Comparison of ENCODE assay signal across 31 cellular contexts in the genomic region with DNA sequence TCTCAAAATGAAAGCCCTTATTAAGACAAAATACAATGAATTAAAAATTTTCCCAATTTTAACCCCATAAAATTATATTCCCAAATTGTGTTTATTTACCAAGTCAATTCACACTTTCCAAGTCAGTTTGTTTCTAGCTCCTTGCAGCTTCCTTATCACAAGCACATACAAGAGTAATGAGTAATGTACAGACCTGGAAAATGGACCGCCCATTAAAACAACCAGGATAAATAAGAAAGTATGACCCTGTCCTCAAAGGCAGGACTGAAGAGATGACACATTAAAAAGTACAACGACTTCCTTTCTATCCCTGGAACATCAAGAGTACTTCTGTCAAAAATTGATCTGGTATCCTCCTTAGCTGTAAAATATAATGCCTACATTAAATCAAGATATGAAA.
"Had no signal": no experiment of that assay in that cellular context is flagged by ENCODE, and none has a peak within 500 bp of the region (broad histone marks: within the 10 kb centered on the region; RNA-seq: fewer than 3 reads in every experiment).

No MANE protein-coding gene starts in this region.

- H3K4me1 Mint-ChIP-seq: activated CD4-positive, alpha-beta T cell treated with anti-CD3 and anti-CD28 coated beads for 36 hours; activated CD8-positive, alpha-beta memory T cell treated with anti-CD3 and anti-CD28 coated beads, Interleukin-2, amount 10 ng/mL, durations not matched to agents 7 days and 5 days; stimulated activated memory B cell treated with anti-CD40 and anti-IgM and Interleukin-4, amounts not matched to agents 10 μg/mL and 1 μg/mL and 100 μg/mL, for 72 hours; stimulated activated naive CD8-positive, alpha-beta T cell treated with anti-CD3 and anti-CD28 coated beads, Interleukin-15, amount 100 ng/mL, for 72 hours had no signal

- H3K9me3 ChIP-seq: body of pancreas, esophagus squamous epithelium, heart right ventricle, left lung, psoas muscle, upper lobe of left lung, vagina had no signal

- H3K4me3 Mint-ChIP-seq: activated CD4-positive, alpha-beta T cell treated with anti-CD3 and anti-CD28 coated beads for 36 hours; activated CD8-positive, alpha-beta memory T cell treated with anti-CD3 and anti-CD28 coated beads, Interleukin-2, amount 10 ng/mL, durations not matched to agents 7 days and 5 days; activated CD8-positive, alpha-beta T cell treated with anti-CD3 and anti-CD28 coated beads, Interleukin-2, amount 10 ng/mL, durations not matched to agents 7 days and 5 days; activated T-cell treated with anti-CD3 and anti-CD28 coated beads, Interleukin-2, amount 50 U/mL, for 72 hours; endodermal cell; nephron; stimulated activated memory B cell treated with anti-CD40 and anti-IgM and Interleukin-4, amounts not matched to agents 10 μg/mL and 1 μg/mL and 100 μg/mL, for 72 hours; stimulated activated naive CD8-positive, alpha-beta T cell treated with anti-CD3 and anti-CD28 coated beads, Interleukin-15, amount 100 ng/mL, for 72 hours; T-helper 2 cell treated with Interferon-gamma antibody and Interleukin-4, amounts not matched to agents 5 μg/mL and 100 μg/mL, for 36 hours had no signal

- ATAC-seq: activated CD4-positive, alpha-beta T cell treated with anti-CD3 and anti-CD28 coated beads for 36 hours; activated CD8-positive, alpha-beta memory T cell treated with anti-CD3 and anti-CD28 coated beads, Interleukin-2, amount 10 ng/mL, durations not matched to agents 7 days and 5 days; activated CD8-positive, alpha-beta T cell treated with anti-CD3 and anti-CD28 coated beads, Interleukin-2, amount 10 ng/mL, durations not matched to agents 7 days and 5 days; activated naive CD4-positive, alpha-beta T cell treated with anti-CD3 and anti-CD28 coated beads, Interleukin-2, amount 50 U/mL, for 72 hours; activated T-cell treated with anti-CD3 and anti-CD28 coated beads, Interleukin-2, amount 50 U/mL, for 72 hours; body of pancreas; heart right ventricle; left lung; psoas muscle; stimulated activated memory B cell treated with anti-CD40 and anti-IgM and Interleukin-4, amounts not matched to agents 10 μg/mL and 1 μg/mL and 100 μg/mL, for 72 hours; stimulated activated naive CD8-positive, alpha-beta T cell treated with anti-CD3 and anti-CD28 coated beads, Interleukin-15, amount 100 ng/mL, for 72 hours had no signal

- DNase-seq: activated CD4-positive, alpha-beta T cell treated with anti-CD3 and anti-CD28 coated beads for 36 hours; activated CD4-positive, CD25-positive, alpha-beta regulatory T cell; activated CD8-positive, alpha-beta memory T cell treated with anti-CD3 and anti-CD28 coated beads, Interleukin-2, amount 10 ng/mL, durations not matched to agents 7 days and 5 days; activated CD8-positive, alpha-beta T cell treated with anti-CD3 and anti-CD28 coated beads, Interleukin-2, amount 10 ng/mL, durations not matched to agents 7 days and 5 days; activated naive CD4-positive, alpha-beta T cell; activated T-cell treated with anti-CD3 and anti-CD28 coated beads, Interleukin-2, amount 50 U/mL, for 72 hours; anterior cingulate cortex; body of pancreas; caudate nucleus; endodermal cell; esophagus squamous epithelium; foreskin melanocyte; heart right ventricle; kidney glomerular epithelial cell; left lung; psoas muscle; stimulated activated CD4-positive, alpha-beta T cell treated with anti-CD3 and anti-CD28 coated beads, Interleukin-1b, Interleukin-23, amount 100 ng/mL, for 48 hours; stimulated activated CD4-positive, alpha-beta T cell treated with anti-CD3 and anti-CD28 coated beads, Interleukin-4, amount 100 ng/mL, for 4 hours; stimulated activated CD8-positive, alpha-beta memory T cell treated with anti-CD3 and anti-CD28 coated beads, Interleukin-4, amount 100 ng/mL, for 48 hours; stimulated activated naive CD8-positive, alpha-beta T cell treated with anti-CD3 and anti-CD28 coated beads, Interleukin-15, amount 100 ng/mL, for 72 hours; substantia nigra; T-helper 1 cell; upper lobe of left lung had no signal

- H3K27ac ChIP-seq: body of pancreas, epithelial cell of prostate, esophagus squamous epithelium, heart right ventricle, left lung, psoas muscle, upper lobe of left lung, vagina had no signal

- H3K36me3 ChIP-seq: esophagus squamous epithelium, heart right ventricle, left lung, upper lobe of left lung, vagina had no signal

- H3K36me3 Mint-ChIP-seq: activated CD8-positive, alpha-beta memory T cell treated with anti-CD3 and anti-CD28 coated beads, Interleukin-2, amount 10 ng/mL, durations not matched to agents 7 days and 5 days; activated naive CD4-positive, alpha-beta T cell treated with anti-CD3 and anti-CD28 coated beads, Interleukin-2, amount 50 U/mL, for 72 hours; stimulated activated memory B cell treated with anti-CD40 and anti-IgM and Interleukin-4, amounts not matched to agents 10 μg/mL and 1 μg/mL and 100 μg/mL, for 72 hours had no signal

- H3K4me2 ChIP-seq: smooth muscle cell had no signal

- H3K27me3 ChIP-seq: body of pancreas, esophagus squamous epithelium, heart right ventricle, left lung, upper lobe of left lung, vagina had no signal

- H3K4me1 ChIP-seq: body of pancreas, heart right ventricle, left lung, psoas muscle, upper lobe of left lung, vagina had no signal

- H3K27me3 Mint-ChIP-seq: stimulated activated memory B cell treated with anti-CD40 and anti-IgM and Interleukin-4, amounts not matched to agents 10 μg/mL and 1 μg/mL and 100 μg/mL, for 72 hours; stimulated activated naive CD8-positive, alpha-beta T cell treated with anti-CD3 and anti-CD28 coated beads, Interleukin-15, amount 100 ng/mL, for 72 hours had no signal

- H3K4me3 ChIP-seq: body of pancreas, esophagus squamous epithelium, heart right ventricle, left lung, lung, psoas muscle, smooth muscle cell, upper lobe of left lung, vagina had no signal

- H3K9me3 Mint-ChIP-seq: activated naive CD4-positive, alpha-beta T cell treated with anti-CD3 and anti-CD28 coated beads, Interleukin-2, amount 50 U/mL, for 72 hours; activated T-cell treated with anti-CD3 and anti-CD28 coated beads, Interleukin-2, amount 50 U/mL, for 72 hours; endodermal cell; stimulated activated memory B cell treated with anti-CD40 and anti-IgM and Interleukin-4, amounts not matched to agents 10 μg/mL and 1 μg/mL and 100 μg/mL, for 72 hours; stimulated activated naive CD8-positive, alpha-beta T cell treated with anti-CD3 and anti-CD28 coated beads, Interleukin-15, amount 100 ng/mL, for 72 hours; T-helper 2 cell treated with Interferon-gamma antibody and Interleukin-4, amounts not matched to agents 5 μg/mL and 100 μg/mL, for 36 hours had no signal
